In genomic region chr10:86361134-86362128, GRCh38 we compare ENCODE assay signal across 13 cellular contexts. TPM values are rescaled to one million over a fixed set of nuclear protein-coding genes. Genes with fewer than 3 reads are reported as not detected.
DNase-seq lines count a peak whose midpoint lies in the region; ATAC-seq and TF ChIP-seq lines count a peak whose summit lies in the region.
"Had no signal": no experiment of that assay in that cellular context is flagged by ENCODE, and none has a peak within 500 bp of the region (broad histone marks: within the 10 kb centered on the region; RNA-seq: fewer than 3 reads in every experiment).

No MANE protein-coding gene starts in this region.

- H3K4me3 ChIP-seq in transverse colon: no peak overlapping the region

- no peaks in the 10 kb centered on the region for H3K9me3 ChIP-seq in transverse colon

- in situ Hi-C loops in transverse colon (cut with MboI; ENCODE audit: low pct_ligation_motif_present in 1 of 4, low pct_unique_long_range_greater_than_20kb in 1 of 4, low sequenced_read_pairs in 3 of 4): loop anchor here in 2 of 4 donors (25.0 kb wide), 3 partner anchors 274 to 824 kb away; no protein-coding TSS in a partner anchor

- WGBS in transverse colon (ENCODE audit: low coverage in 1 of 2), 2 donors: 43 to 83% methylated on average over 1 to 5 of the region's 5 CpGs

- TF ChIP-seq CTCF in transverse colon (IDR thresholded peaks at IDR 0.05): no peak

- no peak for TF ChIP-seq EP300 in transverse colon (IDR thresholded peaks at IDR 0.05; ENCODE audit: low read depth)

- DNase-seq in Right ventricle myocardium inferior (ENCODE audit: missing footprints) (no peak), left cardiac atrium (no peak), medulla oblongata (ENCODE audit: extremely low spot score) (peak; percentile 76), transverse colon (peak; percentile 1), COLO668 (lab: John Stamatoyannopoulos, UW; ENCODE audit: unreplicated experiment) (no peak), NCI-H1105 (lab: John Stamatoyannopoulos, UW) (no peak)
- DNase-seq: activated CD4-positive, alpha-beta T cell treated with anti-CD3 and anti-CD28 coated beads for 1 hour; HCEC 1CT; IMR-90; mammary epithelial cell; T-helper 17 cell had no signal

- ATAC-seq in Right ventricle myocardium inferior: peak; percentile 66
- no peak for ATAC-seq in left cardiac atrium
- no peak for ATAC-seq in GM21381 (IDR thresholded peaks at IDR 0.05; ENCODE audit: unreplicated experiment)
- ATAC-seq: T-helper 17 cell had no signal

- TF ChIP-seq POLR2A in transverse colon (IDR thresholded peaks at IDR 0.05): no peak

- peaks cover 46% of the 10 kb centered on the region for H3K27me3 ChIP-seq in transverse colon

- peaks cover 0 to 28% (median 14%) of the 10 kb centered on the region in 4 donors for H3K4me1 ChIP-seq in transverse colon

- H3K27ac ChIP-seq in cingulate gyrus (ENCODE audit: low read depth, low read length) (peak overlapping the region; percentile 61), transverse colon (no peak overlapping the region)

- H3K36me3 ChIP-seq in transverse colon: no peaks in the 10 kb centered on the region

- intact Hi-C loops in Right ventricle myocardium inferior (cut with DNase I): loop anchor here (10.0 kb wide), 2 partner anchors 257 to 337 kb away; no protein-coding TSS in a partner anchor
- intact Hi-C loops in left cardiac atrium (cut with DNase I): loop anchor here in 1 of 2 donors (10.0 kb wide), 1 partner anchor 577 kb away; no protein-coding TSS in a partner anchor
- intact Hi-C loops in transverse colon (cut with DNase I; ENCODE audit: low total_unique reads): no loop called here

RNA-seq across cellular contexts. Expression of gene GRID1, which starts 5.2 kb away (rescaled TPM):
- 1.3 TPM for total RNA-seq in Right ventricle myocardium inferior
- total RNA-seq in left cardiac atrium: under 1 TPM; 0.52 to 0.59 TPM
- 1 to 10 TPM in 2 of 4 donors, under 1 TPM in 2; 0.40 to 1.9 (median 1.00) TPM for total RNA-seq in transverse colon
- total RNA-seq: IMR-90, T-helper 17 cell had no signal

Comparison
In these comparisons a context has a peak if more than half of its experiments do, and no peak if none do; other contexts are left out.
1. DNase-seq: peak in medulla oblongata (single experiment) and transverse colon (single experiment); none in Right ventricle myocardium inferior (single experiment), left cardiac atrium (single experiment), COLO668 (single experiment) and NCI-H1105 (single experiment).